In the genomic region with DNA sequence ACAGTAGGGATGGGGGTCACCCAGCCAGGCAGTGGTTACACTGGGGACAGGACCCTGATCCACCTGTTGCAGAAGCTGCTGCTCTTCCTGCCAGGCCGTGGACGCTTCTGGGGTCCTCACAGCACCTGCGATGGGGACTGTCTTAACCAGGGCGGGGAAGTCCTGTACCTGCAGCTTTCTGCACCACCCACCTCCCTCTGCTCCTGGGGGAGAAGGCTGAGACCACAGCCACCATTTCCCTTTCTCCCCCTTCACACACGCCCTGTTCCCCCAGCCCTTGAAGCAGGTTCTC, we compare ENCODE assay signal across 16 cellular contexts.
"Had no signal": no experiment of that assay in that cellular context is flagged by ENCODE, and none has a peak within 500 bp of the region (broad histone marks: within the 10 kb centered on the region; RNA-seq: fewer than 3 reads in every experiment).

No MANE protein-coding gene starts in this region.

- H3K4me1 ChIP-seq: SJSA1 had no signal

- H3K4me3 ChIP-seq: SJSA1, SK-N-MC had no signal

- H3K27ac ChIP-seq: HL-60, SJSA1, SK-N-MC had no signal

- DNase-seq: KBM-7, MV-4-11, NCI-H1048, NCI-H1105, NCI-H1417, NCI-H1436 treated with DMSO at 0.1 percent for 48 hours, NCI-H1694, NCI-H187 treated with DMSO at 0.1 percent for 48 hours, NCI-H2029 treated with DMSO at 0.1 percent for 48 hours, NCI-H2227 treated with DMSO at 0.1 percent for 48 hours, NCI-H526 treated with DMSO at 0.1 percent for 48 hours, NCI-H748 treated with DMSO at 0.1 percent for 48 hours, SIG-M5 had no signal

- H3K27me3 ChIP-seq: SJSA1 had no signal
